Comparison of ENCODE assay signal across 8 cellular contexts in the genomic region with DNA sequence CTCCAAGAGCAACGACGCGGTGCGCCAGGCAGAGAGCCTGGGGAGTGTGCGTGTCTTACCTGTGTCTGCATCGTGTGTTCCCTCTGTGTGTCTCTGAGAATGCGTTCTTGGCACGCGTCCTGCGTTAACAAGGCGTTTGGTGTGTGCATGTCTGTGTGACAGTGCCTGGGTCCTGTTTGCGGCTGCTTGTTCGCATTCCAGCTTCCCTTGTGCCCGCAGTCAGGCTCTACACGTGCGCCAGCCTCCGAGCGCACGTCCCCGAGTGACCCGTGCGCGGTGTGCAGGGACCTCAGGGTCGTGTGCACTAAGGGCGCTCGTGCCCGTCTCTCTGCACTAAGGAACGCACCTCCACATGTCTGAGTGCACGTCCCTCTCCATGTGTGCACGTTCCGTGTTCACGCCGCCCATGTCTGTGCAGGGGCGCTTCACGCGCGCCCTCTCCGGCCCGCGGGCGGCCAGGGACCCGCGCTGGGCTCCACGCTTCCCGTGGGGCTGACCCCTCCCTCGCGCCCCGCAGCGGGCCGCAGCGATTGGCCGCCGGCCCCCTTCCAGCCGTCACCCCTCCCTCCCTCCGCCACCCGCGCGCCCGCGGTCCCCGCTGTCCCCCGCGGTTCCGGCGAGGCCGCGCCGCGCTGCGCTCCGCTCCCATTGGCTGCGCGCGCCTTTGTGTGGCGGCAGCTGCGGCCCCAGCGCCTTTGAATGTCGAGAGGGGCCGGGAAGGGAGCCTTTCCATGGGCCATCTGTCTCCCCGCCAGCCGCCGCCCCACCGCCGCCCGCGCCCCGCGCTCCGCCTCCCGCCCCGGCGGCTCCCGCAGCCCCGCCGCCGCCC.
A peak's percentile ranks its signal among the peaks of the same experiment; 100 is the strongest.
DNase-seq lines count a peak whose midpoint lies in the region; ATAC-seq lines count a peak whose summit lies in the region.

No MANE protein-coding gene starts in this region.

- H3K4me1 Mint-ChIP-seq in activated T-helper 2 cell treated with anti-CD3 and anti-CD28 coated beads, Interferon-gamma antibody, Interleukin-2, Interleukin-4, amounts not matched to agents 10 μg/mL and 5 μg/mL and 100 μg/mL, durations not matched to agents 14 hours and 24 hours and 36 hours (ENCODE audit: low read depth): peaks cover 27% of the 10 kb centered on the region

- H3K4me3 Mint-ChIP-seq in activated T-helper 2 cell treated with anti-CD3 and anti-CD28 coated beads, Interferon-gamma antibody, Interleukin-2, Interleukin-4, amounts not matched to agents 10 μg/mL and 5 μg/mL and 100 μg/mL, durations not matched to agents 14 hours and 24 hours and 36 hours (ENCODE audit: low read depth): peak overlapping the region; percentile 51

- no peaks in the 10 kb centered on the region for H3K9me3 Mint-ChIP-seq in activated T-helper 2 cell treated with anti-CD3 and anti-CD28 coated beads, Interferon-gamma antibody, Interleukin-2, Interleukin-4, amounts not matched to agents 10 μg/mL and 5 μg/mL and 100 μg/mL, durations not matched to agents 14 hours and 24 hours and 36 hours

- H3K27ac Mint-ChIP-seq in activated T-helper 2 cell treated with anti-CD3 and anti-CD28 coated beads, Interferon-gamma antibody, Interleukin-2, Interleukin-4, amounts not matched to agents 10 μg/mL and 5 μg/mL and 100 μg/mL, durations not matched to agents 14 hours and 24 hours and 36 hours: no peak overlapping the region

- intact Hi-C loops in activated T-helper 2 cell treated with anti-CD3 and anti-CD28 coated beads, Interferon-gamma antibody, Interleukin-2, Interleukin-4, amounts not matched to agents 10 μg/mL and 5 μg/mL and 100 μg/mL, durations not matched to agents 14 hours and 24 hours and 36 hours (cut with micrococcal nuclease): no loop called here
- intact Hi-C loops in cardiac septum (cut with DNase I) (loop anchor here (10.0 kb wide), 2 partner anchors 51 to 151 kb away; no protein-coding TSS in a partner anchor), posterior cingulate gyrus (cut with DNase I) (no loop called here)

- ATAC-seq in GM18511 (IDR thresholded peaks at IDR 0.05; ENCODE audit: unreplicated experiment) (peak; percentile 47), HG03378 (IDR thresholded peaks at IDR 0.05; ENCODE audit: unreplicated experiment) (no peak), HG02642 (IDR thresholded peaks at IDR 0.05; ENCODE audit: poor library complexity, unreplicated experiment) (no peak), HG03095 (IDR thresholded peaks at IDR 0.05; ENCODE audit: unreplicated experiment) (no peak)

- no peaks in the 10 kb centered on the region for H3K36me3 Mint-ChIP-seq in activated T-helper 2 cell treated with anti-CD3 and anti-CD28 coated beads, Interferon-gamma antibody, Interleukin-2, Interleukin-4, amounts not matched to agents 10 μg/mL and 5 μg/mL and 100 μg/mL, durations not matched to agents 14 hours and 24 hours and 36 hours (ENCODE audit: low read depth)

- DNase-seq in NCI-H2107 (lab: John Stamatoyannopoulos, UW) (peak; percentile 57), cardiac septum (ENCODE audit: low spot score) (peak; percentile 75), posterior cingulate gyrus (peak; percentile 33 to 95 (median 55))
- DNase-seq in activated T-helper 2 cell treated with anti-CD3 and anti-CD28 coated beads, Interferon-gamma antibody, Interleukin-2, Interleukin-4, amounts not matched to agents 10 μg/mL and 5 μg/mL and 100 μg/mL, durations not matched to agents 14 hours and 24 hours and 36 hours (ENCODE audit: low spot score): peak; percentile 14

- peaks cover 75% of the 10 kb centered on the region for H3K27me3 Mint-ChIP-seq in activated T-helper 2 cell treated with anti-CD3 and anti-CD28 coated beads, Interferon-gamma antibody, Interleukin-2, Interleukin-4, amounts not matched to agents 10 μg/mL and 5 μg/mL and 100 μg/mL, durations not matched to agents 14 hours and 24 hours and 36 hours (ENCODE audit: low read depth)

Comparison
In these comparisons a context has a peak if more than half of its experiments do, and no peak if none do; other contexts are left out.
1. DNase-seq: peak in every context shown above with its lines; median percentile 75 in cardiac septum; 57 in NCI-H2107; 55 in posterior cingulate gyrus; 14 in activated T-helper 2 cell treated with anti-CD3 and anti-CD28 coated beads, Interferon-gamma antibody, Interleukin-2, Interleukin-4, amounts not matched to agents 10 μg/mL and 5 μg/mL and 100 μg/mL, durations not matched to agents 14 hours and 24 hours and 36 hours.